Comparison of ENCODE assay signal across 28 cellular contexts in the genomic region with DNA sequence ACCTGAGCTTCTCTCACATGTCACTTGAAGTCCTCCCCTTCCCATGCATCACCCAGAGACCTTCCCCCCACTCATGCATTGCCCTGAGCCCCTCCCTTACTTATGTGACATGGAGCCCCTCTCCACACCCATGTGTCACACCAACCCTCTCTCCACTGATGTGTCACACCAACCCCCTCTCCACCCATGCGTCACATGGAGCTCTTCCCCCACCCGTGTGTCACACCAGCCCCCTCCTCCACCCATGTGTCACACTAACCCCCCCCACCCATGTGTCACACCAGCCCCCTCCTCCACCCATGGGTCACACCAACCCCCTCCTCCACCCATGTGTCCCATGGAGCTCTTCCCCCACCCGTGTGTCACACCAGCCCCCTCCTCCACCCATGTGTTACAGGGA. TPM values are rescaled to one million over a fixed set of nuclear protein-coding genes. Genes with fewer than 3 reads are reported as not detected.
DNase-seq lines count a peak whose midpoint lies in the region; ATAC-seq, FAIRE-seq and TF ChIP-seq lines count a peak whose summit lies in the region.
"Had no signal": no experiment of that assay in that cellular context is flagged by ENCODE, and none has a peak within 500 bp of the region (broad histone marks: within the 10 kb centered on the region; RNA-seq: fewer than 3 reads in every experiment).

No MANE protein-coding gene starts in this region.

- intact Hi-C loops in Right ventricle myocardium superior (cut with DNase I): no loop called here
- intact Hi-C loops in pancreas (cut with DNase I): no loop called here

- H3F3A ChIP-seq in GM23248 (ENCODE audit: insufficient read depth): peaks cover 13% of the 10 kb centered on the region

- H3K27ac ChIP-seq in GM23248 (peak overlapping the region; percentile 71), pancreas (no peak overlapping the region)
- H3K27ac ChIP-seq: cardiac muscle cell, esophagus squamous epithelium, gastroesophageal sphincter, PC-9 had no signal

- H3K9me2 ChIP-seq in GM23248 (ENCODE audit: insufficient read depth): no peaks in the 10 kb centered on the region

- H3K9ac ChIP-seq in GM23248: no peak overlapping the region

- H3K9me3 ChIP-seq in GM23248 (ENCODE audit: low read depth) (no peaks in the 10 kb centered on the region), pancreas (no peaks in the 10 kb centered on the region)
- H3K9me3 ChIP-seq: esophagus squamous epithelium, gastroesophageal sphincter had no signal

- TF ChIP-seq CTCF in pancreas (IDR thresholded peaks at IDR 0.05): no peak

- no peak for FAIRE-seq in pancreas (lab: Jason Lieb, UNC)
- FAIRE-seq: D721Med had no signal

- WGBS in GM23248 (ENCODE audit: low coverage in 1 of 2, low lambda C conversion rate in 2 of 2, missing lambda C conversion rate in 2 of 2), 2 experiments: 13 to 44% methylated on average over 1 to 3 of the region's 3 CpGs
- WGBS in pancreas, 2 donors: 52 to 63% methylated on average over 3 of the region's 3 CpGs

- H4K20me1 ChIP-seq in GM23248 (ENCODE audit: insufficient read depth): no peaks in the 10 kb centered on the region

- H3K4me3 ChIP-seq in GM23248: no peak overlapping the region
- no peak overlapping the region for H3K4me3 ChIP-seq in pancreas
- H3K4me3 ChIP-seq: cardiac muscle cell, esophagus squamous epithelium, gastroesophageal sphincter, PC-9, smooth muscle cell had no signal

- ATAC-seq in Right ventricle myocardium superior (ENCODE audit: poor library complexity): no peak
- peak in 3 of 4 donors; percentile 9 to 22 (median 17) for ATAC-seq in pancreas
- no peak for ATAC-seq in HG02571 (IDR thresholded peaks at IDR 0.05; ENCODE audit: unreplicated experiment)
- ATAC-seq: gastroesophageal sphincter had no signal

- no peak overlapping the region for H3K4me2 ChIP-seq in GM23248 (ENCODE audit: unreplicated experiment)
- H3K4me2 ChIP-seq: PC-9, smooth muscle cell had no signal

- H3K79me2 ChIP-seq in GM23248 (ENCODE audit: insufficient read depth): peaks cover 35% of the 10 kb centered on the region

- peak; percentile 31 for DNase-seq in AG20443 (ENCODE audit: low spot score)
- peak; percentile 52 for DNase-seq in GM23248
- DNase-seq in Right ventricle myocardium superior: peak; percentile 8
- DNase-seq in pancreas: peak in 2 of 6 donors; percentile 13 to 41
- DNase-seq in UCSD-AML1 (lab: John Stamatoyannopoulos, UW; ENCODE audit: unreplicated experiment): no peak
- DNase-seq in GDM1 (lab: John Stamatoyannopoulos, UW): no peak
- DNase-seq in NCI-H1417 treated with DMSO at 0.1 percent for 48 hours (lab: John Stamatoyannopoulos, UW): no peak
- DNase-seq: ACHN; activated CD4-positive, alpha-beta T cell treated with anti-CD3 and anti-CD28 coated beads for 1 hour; activated naive CD4-positive, alpha-beta T cell treated with anti-CD3 and anti-CD28 coated beads for 36 hours; activated T-cell treated with anti-CD3 and anti-CD28 coated beads, Interleukin-2, amount 50 U/mL, for 4 hours; endodermal cell; esophagus squamous epithelium; islet precursor cell; KG1; MM.1S; NCI-H1436; PC-9; SIG-M5; stimulated activated naive CD4-positive, alpha-beta T cell had no signal

- in situ Hi-C loops in GM23248 (cut with MboI): no loop called here

- H3K27me3 ChIP-seq in GM23248 (replicated peaks; ENCODE audit: insufficient read depth) (no peaks in the 10 kb centered on the region), pancreas (no peaks in the 10 kb centered on the region)
- H3K27me3 ChIP-seq: cardiac muscle cell had no signal

- H3K36me3 ChIP-seq in GM23248 (ENCODE audit: low read depth) (no peaks in the 10 kb centered on the region), pancreas (no peaks in the 10 kb centered on the region)
- H3K36me3 ChIP-seq: cardiac muscle cell, esophagus squamous epithelium, gastroesophageal sphincter had no signal

- no peaks in the 10 kb centered on the region for H3K4me1 ChIP-seq in GM23248 (ENCODE audit: insufficient read depth)
- no peaks in the 10 kb centered on the region for H3K4me1 ChIP-seq in pancreas
- H3K4me1 ChIP-seq: esophagus squamous epithelium, gastroesophageal sphincter had no signal

- H2AFZ ChIP-seq in GM23248: no peak overlapping the region
- H2AFZ ChIP-seq: PC-9 had no signal

RNA-seq across cellular contexts. Expression of a gene that starts 30.4 kb away (rescaled TPM):
- not detected in 2 replicates for total RNA-seq in GM23248 (2014; rRNA removed; shearing (Covaris generic))
- polyA plus RNA-seq in GM23248 (2016; fragmentation: Nextera tagmentation; extraction: Ambion mirVana) (0.19 and 0.36 TPM in 2 replicates), pancreas (under 1 TPM; 0.02 to 0.80 TPM)
- total RNA-seq in Right ventricle myocardium superior (not detected), pancreas (under 1 TPM in 3 of 6 donors, not detected in 3; 0.03 TPM)
- total RNA-seq: activated naive CD4-positive, alpha-beta T cell treated with anti-CD3 and anti-CD28 coated beads for 36 hours; activated T-cell treated with anti-CD3 and anti-CD28 coated beads, Interleukin-2, amount 50 U/mL, for 4 hours; esophagus squamous epithelium; lung microvascular endothelial cell; NCI-H460; PC-9 had no signal
- polyA plus RNA-seq: cardiac muscle cell had no signal

RNA-seq across cellular contexts. Expression of a gene that starts 47.2 kb away (rescaled TPM):
- total RNA-seq in GM23248 (2014; rRNA removed; shearing (Covaris generic)): 101 and 145 TPM in 2 replicates
- polyA plus RNA-seq in GM23248 (2016; fragmentation: Nextera tagmentation; extraction: Ambion mirVana): 155 and 228 TPM in 2 replicates
- 24.7 TPM for total RNA-seq in Right ventricle myocardium superior
- total RNA-seq in pancreas: 100 to 1,000 TPM in 5 of 6 donors, 10 to 100 TPM in 1; 78.8 to 726 (median 175) TPM
- polyA plus RNA-seq in pancreas: 1,000 to 10,000 TPM; 1,023 to 1,150 TPM
- total RNA-seq: activated naive CD4-positive, alpha-beta T cell treated with anti-CD3 and anti-CD28 coated beads for 36 hours; cardiac muscle cell; HT1080; PC-9; smooth muscle cell had no signal
- polyA plus RNA-seq: cardiac muscle cell, smooth muscle cell had no signal

Comparison
In these comparisons a context has a peak if more than half of its experiments do, and no peak if none do; other contexts are left out.
1. DNase-seq: peak in AG20443 (single experiment), GM23248 (single experiment) and Right ventricle myocardium superior (single experiment); none in UCSD-AML1 (single experiment), GDM1 (single experiment) and NCI-H1417 treated with DMSO at 0.1 percent for 48 hours (single experiment).
2. ATAC-seq: peak in pancreas (3 of 4); none in Right ventricle myocardium superior (single experiment) and HG02571 (single experiment).